ENCODE assay signal across 17 cellular contexts in genomic region chr19:35484637-35485036, GRCh38. TPM values are rescaled to one million over a fixed set of nuclear protein-coding genes. Genes with fewer than 3 reads are reported as not detected.
A peak's percentile ranks its signal among the peaks of the same experiment; 100 is the strongest.
DNase-seq lines count a peak whose midpoint lies in the region; ATAC-seq and TF ChIP-seq lines count a peak whose summit lies in the region.
"Had no signal": no experiment of that assay in that cellular context is flagged by ENCODE, and none has a peak within 500 bp of the region (broad histone marks: within the 10 kb centered on the region; RNA-seq: fewer than 3 reads in every experiment).

No MANE protein-coding gene starts in this region.

- 50 to 56% methylated on average over 5 to 6 of the region's 6 CpGs for WGBS in gastroesophageal sphincter (ENCODE audit: low coverage in 1 of 2), 2 donors

- H3K36me3 ChIP-seq in gastroesophageal sphincter = no peaks in the 10 kb centered on the region
- H3K36me3 ChIP-seq: ascending aorta, HAP-1, left lung had no signal

- TF ChIP-seq CTCF in GM13976 (IDR thresholded peaks at IDR 0.05; ENCODE audit: borderline replicate concordance, control extremely low read depth, extremely low read depth, insufficient read depth, missing control alignments) (no peak), NB4 (IDR thresholded peaks at IDR 0.05; ENCODE audit: low read depth, low read length) (no peak), gastroesophageal sphincter (IDR thresholded peaks at IDR 0.05) (no peak)

- H3K9me3 ChIP-seq in gastroesophageal sphincter = no peaks in the 10 kb centered on the region
- H3K9me3 ChIP-seq: ascending aorta, HAP-1, left lung had no signal

- H3K4me3 ChIP-seq in NB4 (ENCODE audit: low read depth, low read length) = no peak overlapping the region
- no peak overlapping the region for H3K4me3 ChIP-seq in gastroesophageal sphincter
- H3K4me3 ChIP-seq: ascending aorta, HAP-1, left lung had no signal

- TF ChIP-seq EP300 in gastroesophageal sphincter (IDR thresholded peaks at IDR 0.05) = no peak

- ATAC-seq in GM18909 (IDR thresholded peaks at IDR 0.05; ENCODE audit: poor library complexity, unreplicated experiment) (peak; percentile 63), HG02642 (IDR thresholded peaks at IDR 0.05; ENCODE audit: poor library complexity, unreplicated experiment) (peak; percentile 67), gastroesophageal sphincter (no peak)
- ATAC-seq: left lung had no signal

- in situ Hi-C loops in GM13976 (cut with MboI; ENCODE audit: low sequenced_read_pairs, unreplicated experiment) = no loop called here

- H3K27me3 ChIP-seq in gastroesophageal sphincter = peaks cover 29% of the 10 kb centered on the region
- H3K27me3 ChIP-seq: ascending aorta had no signal

- TF ChIP-seq POLR2A in NB4 (IDR thresholded peaks at IDR 0.05; ENCODE audit: extremely low read depth, insufficient read length) (no peak), gastroesophageal sphincter (IDR thresholded peaks at IDR 0.05) (no peak)

- peak; percentile 85 for DNase-seq in GM13976 (ENCODE audit: low spot score)
- peak; percentile 36 for DNase-seq in NB4 (ENCODE audit: low read depth)
- DNase-seq in head of caudate nucleus = no peak
- no peak for DNase-seq in activated CD4-positive, alpha-beta T cell treated with anti-CD3 and anti-CD28 coated beads for 1 hour
- no peak for DNase-seq in NCI-H2227 treated with DMSO at 0.1 percent for 48 hours (lab: John Stamatoyannopoulos, UW)
- DNase-seq: activated CD8-positive, alpha-beta memory T cell treated with anti-CD3 and anti-CD28 coated beads for 24 hours; COR-L47; foreskin melanocyte; left lung; NCI-H1436; nucleus accumbens had no signal

- intact Hi-C loops in head of caudate nucleus (cut with DNase I) = no loop called here

- no peaks in the 10 kb centered on the region for H3K4me1 ChIP-seq in gastroesophageal sphincter
- H3K4me1 ChIP-seq: ascending aorta, HAP-1, left lung had no signal

- H3K27ac ChIP-seq in gastroesophageal sphincter = no peak overlapping the region
- H3K27ac ChIP-seq: ascending aorta, left lung had no signal

RNA-seq across cellular contexts. Expression of gene KRTDAP, which starts 5.6 kb away (rescaled TPM):
- not detected for total RNA-seq in gastroesophageal sphincter
- total RNA-seq: ascending aorta, HT-29, left lung had no signal

RNA-seq across cellular contexts. Expression of gene DMKN, which starts 28.8 kb away (rescaled TPM):
- total RNA-seq in gastroesophageal sphincter = 10 to 100 TPM in 2 of 4 donors, 1 to 10 TPM in 2; 5.6 to 20.0 (median 9.0) TPM

RNA-seq across cellular contexts. Expression of gene FFAR2, which starts 36.6 kb away (rescaled TPM):
- total RNA-seq in gastroesophageal sphincter = 1 to 10 TPM in 1 of 4 donors, under 1 TPM in 1, not detected in 2; 0.35 to 1.3 TPM
- total RNA-seq: ascending aorta had no signal

RNA-seq across cellular contexts. Expression of gene SBSN, which starts 43.5 kb away (rescaled TPM):
- 10 to 100 TPM in 1 of 4 donors, 1 to 10 TPM in 2, not detected in 1; 1.0 to 13.4 (median 1.2) TPM for total RNA-seq in gastroesophageal sphincter
- total RNA-seq: ascending aorta, HT-29 had no signal

RNA-seq across cellular contexts. Expression of gene GAPDHS, which starts 48.6 kb away (rescaled TPM):
- not detected for total RNA-seq in gastroesophageal sphincter
- total RNA-seq: ascending aorta, HT-29, left lung had no signal

Comparison
In these comparisons a context has a peak if more than half of its experiments do, and no peak if none do; other contexts are left out.
1. DNase-seq: peak in GM13976 (single experiment) and NB4 (single experiment); none in head of caudate nucleus (0 of 42), activated CD4-positive, alpha-beta T cell treated with anti-CD3 and anti-CD28 coated beads for 1 hour (single experiment) and NCI-H2227 treated with DMSO at 0.1 percent for 48 hours (single experiment).